Comparison of ENCODE assay signal across 1 cellular context in genomic region chr15:58309993-58310928, GRCh38.
TF ChIP-seq lines count a peak whose summit lies in the region.

No MANE protein-coding gene starts in this region.

TF ChIP-seq in IMR-90, 13 proteins besides CTCF, POLR2A, EP300 and RAD21 (continued from another document):
- no peak for TF ChIP-seq NFE2L2 (IDR thresholded peaks at IDR 0.05; ENCODE audit: low read depth, low read length)
- TF ChIP-seq ELK1 (IDR thresholded peaks at IDR 0.05; ENCODE audit: borderline replicate concordance, low read depth, low read length), result no peak
- no peak for TF ChIP-seq USF2 (IDR thresholded peaks at IDR 0.05; ENCODE audit: low read depth, low read length)
- TF ChIP-seq MXI1 (IDR thresholded peaks at IDR 0.05; ENCODE audit: borderline replicate concordance, low read depth, low read length), result no peak
- TF ChIP-seq MAFK (IDR thresholded peaks at IDR 0.05; ENCODE audit: low read depth, low read length), result no peak
- no peak for TF ChIP-seq CHD1 (IDR thresholded peaks at IDR 0.05; ENCODE audit: low read depth, low read length)
- no peak for TF ChIP-seq CEBPB (IDR thresholded peaks at IDR 0.05; ENCODE audit: low read depth, low read length)
- TF ChIP-seq BHLHE40 (IDR thresholded peaks at IDR 0.05; ENCODE audit: low read depth, low read length), result no peak
